Comparison of ENCODE assay signal across 8 cellular contexts in genomic region chr1:240611619-240612490, GRCh38. TPM values are rescaled to one million over a fixed set of nuclear protein-coding genes. Genes with fewer than 3 reads are reported as not detected.
DNase-seq lines count a peak whose midpoint lies in the region; ATAC-seq and TF ChIP-seq lines count a peak whose summit lies in the region.

Gene GREM2, minus strand, starts transcription at chr1:240612155. Its CDS starts 118,680 bp downstream, at chr1:240493475.

- H3K4me2 ChIP-seq in PC-9 = peak within 1 kb of the TSS; percentile 14; the same call in 1 of the 2 replicates

- TF ChIP-seq CTCF in BE2C (IDR thresholded peaks at IDR 0.05; ENCODE audit: low read depth, low read length) (no peak), PC-9 (conservative IDR thresholded peaks at IDR 0.05) (no peak)

- intact Hi-C loops in PC-9 (cut with micrococcal nuclease; ENCODE audit: unreplicated experiment) = no loop called here

- no TSS peak for BruUV-seq in PC-9 (replicated peaks; lab: Mats Ljungman, UMichigan)

- H3F3A ChIP-seq in PC-9 (ENCODE audit: insufficient read depth, low read depth) = no peaks in the 10 kb centered on the region

- no peak within 1 kb of the TSS for H3K27ac ChIP-seq in PC-9

- H3K9me3 ChIP-seq in BE2C (no peaks in the 10 kb centered on the region), PC-9 (ENCODE audit: insufficient read depth, low read depth) (no peaks in the 10 kb centered on the region)

- no peaks in the 10 kb centered on the region for H3K9me2 ChIP-seq in PC-9 (ENCODE audit: insufficient read depth)

- peak; percentile 92 for ATAC-seq in HG03342 (IDR thresholded peaks at IDR 0.05; ENCODE audit: unreplicated experiment)

- H4K20me1 ChIP-seq in PC-9 (ENCODE audit: insufficient read depth) = no peaks in the 10 kb centered on the region

- H3K79me2 ChIP-seq in PC-9 (ENCODE audit: low read depth) = no peaks in the 10 kb centered on the region

- H3K4me3 ChIP-seq in BE2C (ENCODE audit: low read depth, low read length) (peak within 1 kb of the TSS; percentile 73), PC-9 (no peak within 1 kb of the TSS)

- H3K4me1 ChIP-seq in BE2C (no peaks in the 10 kb centered on the region), PC-9 (replicated peaks; ENCODE audit: insufficient read depth) (no peaks in the 10 kb centered on the region)

- DNase-seq in BE2C (peak; percentile 70), GM19238 (ENCODE audit: insufficient read length, low spot score) (peak; percentile 7), PC-9 (peak in 1 of 2 experiments; percentile 3), amniotic epithelial cell (ENCODE audit: low read depth) (peak; percentile 94), hippocampal formation (lab: John Stamatoyannopoulos, UW) (peak; percentile 12 to 30), putamen (ENCODE audit: low spot score) (peak; percentile 32)
- DNase-seq in activated CD4-positive, CD25-positive, alpha-beta regulatory T cell treated with anti-CD3 and anti-CD28 coated beads, Interleukin-2, amount 50 U/mL, for 72 hours = no peak

- H2AFZ ChIP-seq in PC-9 = no peak within 1 kb of the TSS

- CTCF ChIA-PET in PC-9 (lab: Charles Lee) = no interaction called here

- POLR2A ChIA-PET in PC-9 (lab: Charles Lee; ENCODE audit: unreplicated experiment) = no interaction called here

- H3K27me3 ChIP-seq in BE2C (peaks cover 24% of the 10 kb centered on the region), PC-9 (ENCODE audit: insufficient read depth, low read depth) (peaks cover 46% of the 10 kb centered on the region)

- no peaks in the 10 kb centered on the region for H3K36me3 ChIP-seq in BE2C
- no peaks in the 10 kb centered on the region for H3K36me3 ChIP-seq in PC-9 (ENCODE audit: low read depth)

RNA-seq across cellular contexts. Expression of gene GREM2, which starts in this region (rescaled TPM):
- 0.51 TPM for polyA plus RNA-seq in BE2C (2012; ENCODE audit: insufficient read depth, insufficient read length, low read depth)
- not detected in 2 replicates for total RNA-seq in PC-9 (2021)
